Comparison of ENCODE assay signal across 32 cellular contexts in the genomic region with DNA sequence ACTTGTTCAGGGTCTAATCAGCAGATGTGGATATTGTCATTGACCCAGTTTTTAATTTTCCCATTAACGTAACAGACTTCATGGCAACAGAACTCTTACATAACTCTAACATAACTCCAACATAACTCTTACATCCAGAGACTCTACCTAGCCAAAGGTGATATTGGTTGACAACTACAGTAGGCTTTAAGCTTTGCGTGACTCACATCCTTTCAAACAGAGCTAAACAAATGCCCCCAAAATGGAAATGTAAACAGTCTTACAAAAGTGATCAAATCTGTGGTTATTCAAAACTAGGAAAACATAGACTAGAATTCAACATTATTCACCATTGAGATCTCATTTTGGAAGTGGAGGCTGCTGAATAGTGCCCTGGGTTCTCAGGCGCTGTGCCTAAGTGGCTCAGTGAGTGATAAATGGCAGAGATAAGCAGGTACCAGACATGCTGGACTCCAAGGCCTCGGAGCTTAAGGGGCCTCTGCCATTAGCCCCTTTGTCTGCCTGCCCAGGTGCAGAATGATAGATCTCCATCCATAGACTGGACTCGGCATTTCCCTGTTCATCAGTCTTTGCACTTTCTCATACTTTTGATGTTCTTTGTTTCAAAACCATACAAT. TPM values are rescaled to one million over a fixed set of nuclear protein-coding genes. Genes with fewer than 3 reads are reported as not detected.
DNase-seq lines count a peak whose midpoint lies in the region; ATAC-seq and TF ChIP-seq lines count a peak whose summit lies in the region.
"Had no signal": no experiment of that assay in that cellular context is flagged by ENCODE, and none has a peak within 500 bp of the region (broad histone marks: within the 10 kb centered on the region; RNA-seq: fewer than 3 reads in every experiment).

No MANE protein-coding gene starts in this region.

- H3K27me3 ChIP-seq in mammary epithelial cell (ENCODE audit: insufficient read depth, low read length) (no peaks in the 10 kb centered on the region), WERI-Rb-1 (ENCODE audit: insufficient read depth, low read depth, severe bottlenecking) (no peaks in the 10 kb centered on the region), gastrocnemius medialis (no peaks in the 10 kb centered on the region)
- H3K27me3 ChIP-seq: neural progenitor cell, sigmoid colon, stomach, tibial nerve had no signal

- ATAC-seq in natural killer cell (no peak), gastrocnemius medialis (no peak)
- no peak for ATAC-seq in stimulated activated naive CD8-positive, alpha-beta T cell treated with anti-CD3 and anti-CD28 coated beads, Interleukin-15, amount 100 ng/mL, for 72 hours
- ATAC-seq: activated CD8-positive, alpha-beta memory T cell treated with anti-CD3 and anti-CD28 coated beads, Interleukin-2, amount 10 ng/mL, durations not matched to agents 7 days and 5 days; GM12878; lower lobe of right lung; WTC11 had no signal

- intact Hi-C loops in mammary epithelial cell (cut with micrococcal nuclease) (no loop called here), MCF 10A (cut with micrococcal nuclease) (no loop called here), natural killer cell (cut with micrococcal nuclease) (no loop called here), gastrocnemius medialis (cut with DNase I; ENCODE audit: low total_unique reads) (loop anchor here (10.0 kb wide), 1 partner anchor 182 kb away; no protein-coding TSS in a partner anchor)

- H3K79me2 ChIP-seq in mammary epithelial cell (ENCODE audit: insufficient read depth, low read length), result no peaks in the 10 kb centered on the region

- CTCF ChIA-PET in mammary epithelial cell (lab: Charles Lee; ENCODE audit: low non-redundant PET), result no interaction called here
- CTCF ChIA-PET in MCF 10A (lab: Yijun Ruan, JAX), result interaction anchor here (0.7 kb wide), 1 partner anchor 381 kb away, joined by 4 read pairs; no protein-coding TSS in a partner anchor

- no peaks in the 10 kb centered on the region for H4K20me1 ChIP-seq in mammary epithelial cell (ENCODE audit: insufficient read depth, low read length)

- no peak for TF ChIP-seq POLR2A in gastrocnemius medialis (IDR thresholded peaks at IDR 0.05)

- dilution Hi-C loops in mammary epithelial cell (cut with HindIII; ENCODE audit: low sequenced_read_pairs), result no loop called here

- H3K4me2 ChIP-seq in mammary epithelial cell (ENCODE audit: insufficient read depth, low read depth, low read length), result no peak overlapping the region
- H3K4me2 ChIP-seq: neural progenitor cell had no signal

- H3K4me3 ChIP-seq in mammary epithelial cell (replicated peaks in 1 of 3; ENCODE audit: insufficient read depth in 1 of 3, low read depth in 2 of 3, low read length in 3 of 3) (no peak overlapping the region), WERI-Rb-1 (ENCODE audit: low read depth, low read length) (no peak overlapping the region), gastrocnemius medialis (no peak overlapping the region)
- H3K4me3 ChIP-seq: GM12878, lower lobe of right lung, mucosa of descending colon, neural progenitor cell, prostate gland, sigmoid colon, stomach, tibial nerve had no signal

- BruUV-seq in mammary epithelial cell (replicated peaks; lab: Mats Ljungman, UMichigan), result no TSS peak
- BruUV-seq in MCF 10A (replicated peaks; lab: Mats Ljungman, UMichigan), result no TSS peak

- peak; percentile 9 for DNase-seq in mammary epithelial cell
- DNase-seq in MCF 10A (ENCODE audit: unreplicated experiment), result no peak
- peak; percentile 52 for DNase-seq in NCI-H2196 treated with DMSO at 0.1 percent for 48 hours (lab: John Stamatoyannopoulos, UW; ENCODE audit: unreplicated experiment)
- peak; percentile 52 for DNase-seq in WERI-Rb-1
- DNase-seq in natural killer cell, result no peak
- DNase-seq in gastrocnemius medialis, result no peak
- no peak for DNase-seq in stimulated activated naive CD8-positive, alpha-beta T cell treated with anti-CD3 and anti-CD28 coated beads, Interleukin-15, amount 100 ng/mL, for 72 hours
- DNase-seq in HCEC 1CT, result no peak
- DNase-seq: activated CD4-positive, alpha-beta T cell treated with anti-CD3 and anti-CD28 coated beads, Interleukin-2, amount 50 U/mL, for 1 hour; activated CD8-positive, alpha-beta memory T cell treated with anti-CD3 and anti-CD28 coated beads, Interleukin-2, amount 10 ng/mL, durations not matched to agents 7 days and 5 days; activated naive CD4-positive, alpha-beta T cell treated with anti-CD3 and anti-CD28 coated beads, Interleukin-2, amount 10 ng/mL, durations not matched to agents 7 days and 5 days; AML-193; amygdala; CD8-positive, alpha-beta memory T cell; KG1; lower lobe of right lung; mucosa of descending colon; NCI-H187; NCI-H510A treated with DMSO at 0.1 percent for 48 hours; stimulated activated CD4-positive, alpha-beta T cell treated with anti-CD3 and anti-CD28 coated beads, Interleukin-15, amount 100 ng/mL, for 24 hours; stomach; T-helper 9 cell had no signal

- TF ChIP-seq CTCF in mammary epithelial cell (conservative IDR thresholded peaks at IDR 0.05 in 1 of 2, IDR thresholded peaks at IDR 0.05 in 1 of 2; ENCODE audit: extremely low read depth in 1 of 2, insufficient read depth in 1 of 2, low read depth in 1 of 2, low read length in 2 of 2) (no peak), MCF 10A (IDR thresholded peaks at IDR 0.05; ENCODE audit: unreplicated experiment) (no peak), WERI-Rb-1 (IDR thresholded peaks at IDR 0.05; ENCODE audit: low read depth, low read length) (no peak), natural killer cell (IDR thresholded peaks at IDR 0.05) (no peak), gastrocnemius medialis (IDR thresholded peaks at IDR 0.05 in 4 of 5, conservative IDR thresholded peaks at IDR 0.05 in 1 of 5) (no peak)

- H3K27ac ChIP-seq in mammary epithelial cell (ENCODE audit: insufficient read depth, low read depth, low read length), result no peak overlapping the region
- H3K27ac ChIP-seq in WERI-Rb-1, result no peak overlapping the region
- peak overlapping the region in 2 of 4 donors; percentile 7 to 95 for H3K27ac ChIP-seq in gastrocnemius medialis
- H3K27ac ChIP-seq: lower lobe of right lung, neural progenitor cell, prostate gland, sigmoid colon, stomach, tibial nerve had no signal

- POLR2A ChIA-PET in MCF 10A (lab: Yijun Ruan, JAX), result no interaction called here

- H3K27me3 Mint-ChIP-seq in MCF 10A (ENCODE audit: insufficient read depth, unreplicated experiment) (no peaks in the 10 kb centered on the region), natural killer cell (ENCODE audit: low read depth in 2 of 2) (peaks cover 0 to 7% of the 10 kb centered on the region in 2 donors)
- no peaks in the 10 kb centered on the region for H3K27me3 Mint-ChIP-seq in stimulated activated naive CD8-positive, alpha-beta T cell treated with anti-CD3 and anti-CD28 coated beads, Interleukin-15, amount 100 ng/mL, for 72 hours
- H3K27me3 Mint-ChIP-seq: activated naive CD4-positive, alpha-beta T cell treated with anti-CD3 and anti-CD28 coated beads, Interleukin-2, amount 10 ng/mL, durations not matched to agents 7 days and 5 days; dendritic cell treated with granulocyte-macrophage colony-stimulating factor and Interleukin-4, amounts not matched to agents 40 ng/mL and 50 ng/mL, for 4 days had no signal

- H3K9ac ChIP-seq in mammary epithelial cell (ENCODE audit: insufficient read depth, low read length), result no peak overlapping the region
- H3K9ac ChIP-seq: neural progenitor cell had no signal

- no peaks in the 10 kb centered on the region for H3K9me3 ChIP-seq in mammary epithelial cell (replicated peaks; ENCODE audit: insufficient read depth, low read length)
- H3K9me3 ChIP-seq in WERI-Rb-1 (ENCODE audit: severe bottlenecking), result no peaks in the 10 kb centered on the region
- no peaks in the 10 kb centered on the region for H3K9me3 ChIP-seq in gastrocnemius medialis
- H3K9me3 ChIP-seq: lower lobe of right lung, mucosa of descending colon, prostate gland, sigmoid colon, stomach, tibial nerve had no signal

- in situ Hi-C loops in mammary epithelial cell (cut with MboI; ENCODE audit: low sequenced_read_pairs in 2 of 2) (no loop called here), gastrocnemius medialis (cut with MboI; ENCODE audit: low sequenced_read_pairs in 4 of 4) (no loop called here)

- H2AFZ ChIP-seq in mammary epithelial cell (ENCODE audit: low read depth, low read length), result no peak overlapping the region
- H2AFZ ChIP-seq: neural progenitor cell had no signal

- 97% methylated on average over 5 of the region's 5 CpGs for WGBS in mammary epithelial cell (ENCODE audit: low coverage, missing lambda C conversion rate)

- no peak overlapping the region for H3K4me3 Mint-ChIP-seq in MCF 10A (ENCODE audit: unreplicated experiment)
- H3K4me3 Mint-ChIP-seq in natural killer cell, result no peak overlapping the region
- H3K4me3 Mint-ChIP-seq in stimulated activated naive CD8-positive, alpha-beta T cell treated with anti-CD3 and anti-CD28 coated beads, Interleukin-15, amount 100 ng/mL, for 72 hours, result no peak overlapping the region
- H3K4me3 Mint-ChIP-seq: activated CD8-positive, alpha-beta memory T cell treated with anti-CD3 and anti-CD28 coated beads, Interleukin-2, amount 10 ng/mL, durations not matched to agents 7 days and 5 days; activated naive CD4-positive, alpha-beta T cell treated with anti-CD3 and anti-CD28 coated beads, Interleukin-2, amount 10 ng/mL, durations not matched to agents 7 days and 5 days; activated T-helper 1 cell treated with anti-CD3 and anti-CD28 coated beads, Interleukin-12 subunit alpha, Interleukin-12 subunit beta, Interleukin-2, Interleukin-4 antibody, amounts not matched to agents 30 ng/mL and 10 ng/mL and 1 ng/mL, durations not matched to agents 14 hours and 24 hours and 36 hours; CD8-positive, alpha-beta memory T cell; dendritic cell treated with granulocyte-macrophage colony-stimulating factor and Interleukin-4, amounts not matched to agents 40 ng/mL and 50 ng/mL, for 4 days; neural progenitor cell; WTC11 had no signal

- no peaks in the 10 kb centered on the region for H3K4me1 ChIP-seq in mammary epithelial cell (ENCODE audit: insufficient read depth, low read length)
- H3K4me1 ChIP-seq in gastrocnemius medialis, result peaks cover 28 to 30% of the 10 kb centered on the region in 2 donors
- H3K4me1 ChIP-seq: lower lobe of right lung, prostate gland, sigmoid colon, tibial nerve had no signal

- H3K36me3 ChIP-seq in mammary epithelial cell (ENCODE audit: insufficient read depth, low read length) (no peaks in the 10 kb centered on the region), WERI-Rb-1 (peaks cover 5% of the 10 kb centered on the region), gastrocnemius medialis (peaks cover 0 to 59% of the 10 kb centered on the region in 2 donors)
- H3K36me3 ChIP-seq: neural progenitor cell, prostate gland had no signal

- H3K36me3 Mint-ChIP-seq in MCF 10A (ENCODE audit: insufficient read depth, unreplicated experiment), result peaks cover 97% of the 10 kb centered on the region
- no peaks in the 10 kb centered on the region for H3K36me3 Mint-ChIP-seq in natural killer cell
- H3K36me3 Mint-ChIP-seq: activated CD8-positive, alpha-beta memory T cell treated with anti-CD3 and anti-CD28 coated beads, Interleukin-2, amount 10 ng/mL, durations not matched to agents 7 days and 5 days; activated naive CD4-positive, alpha-beta T cell treated with anti-CD3 and anti-CD28 coated beads, Interleukin-2, amount 10 ng/mL, durations not matched to agents 7 days and 5 days; CD8-positive, alpha-beta memory T cell had no signal

- H3K4me1 Mint-ChIP-seq in MCF 10A (ENCODE audit: insufficient read depth, unreplicated experiment), result no peaks in the 10 kb centered on the region
- H3K4me1 Mint-ChIP-seq in natural killer cell, result no peaks in the 10 kb centered on the region
- no peaks in the 10 kb centered on the region for H3K4me1 Mint-ChIP-seq in stimulated activated naive CD8-positive, alpha-beta T cell treated with anti-CD3 and anti-CD28 coated beads, Interleukin-15, amount 100 ng/mL, for 72 hours
- H3K4me1 Mint-ChIP-seq: activated CD8-positive, alpha-beta memory T cell treated with anti-CD3 and anti-CD28 coated beads, Interleukin-2, amount 10 ng/mL, durations not matched to agents 7 days and 5 days; activated naive CD4-positive, alpha-beta T cell treated with anti-CD3 and anti-CD28 coated beads, Interleukin-2, amount 10 ng/mL, durations not matched to agents 7 days and 5 days; CD8-positive, alpha-beta memory T cell; WTC11 had no signal

- H3K27ac Mint-ChIP-seq in MCF 10A (ENCODE audit: low read depth, unreplicated experiment) (no peak overlapping the region), natural killer cell (no peak overlapping the region)
- H3K27ac Mint-ChIP-seq in stimulated activated naive CD8-positive, alpha-beta T cell treated with anti-CD3 and anti-CD28 coated beads, Interleukin-15, amount 100 ng/mL, for 72 hours, result no peak overlapping the region
- H3K27ac Mint-ChIP-seq: activated CD8-positive, alpha-beta memory T cell treated with anti-CD3 and anti-CD28 coated beads, Interleukin-2, amount 10 ng/mL, durations not matched to agents 7 days and 5 days; activated naive CD4-positive, alpha-beta T cell treated with anti-CD3 and anti-CD28 coated beads, Interleukin-2, amount 10 ng/mL, durations not matched to agents 7 days and 5 days; activated T-helper 1 cell treated with anti-CD3 and anti-CD28 coated beads, Interleukin-12 subunit alpha, Interleukin-12 subunit beta, Interleukin-2, Interleukin-4 antibody, amounts not matched to agents 30 ng/mL and 10 ng/mL and 1 ng/mL, durations not matched to agents 14 hours and 24 hours and 36 hours; CD8-positive, alpha-beta memory T cell; dendritic cell treated with granulocyte-macrophage colony-stimulating factor and Interleukin-4, amounts not matched to agents 40 ng/mL and 50 ng/mL, for 4 days; neural progenitor cell; WTC11 had no signal

- no peaks in the 10 kb centered on the region for H3K9me3 Mint-ChIP-seq in MCF 10A (ENCODE audit: unreplicated experiment)
- no peaks in the 10 kb centered on the region for H3K9me3 Mint-ChIP-seq in natural killer cell
- H3K9me3 Mint-ChIP-seq in stimulated activated naive CD8-positive, alpha-beta T cell treated with anti-CD3 and anti-CD28 coated beads, Interleukin-15, amount 100 ng/mL, for 72 hours, result no peaks in the 10 kb centered on the region
- H3K9me3 Mint-ChIP-seq: activated naive CD4-positive, alpha-beta T cell treated with anti-CD3 and anti-CD28 coated beads, Interleukin-2, amount 10 ng/mL, durations not matched to agents 7 days and 5 days; activated T-helper 1 cell treated with anti-CD3 and anti-CD28 coated beads, Interleukin-12 subunit alpha, Interleukin-12 subunit beta, Interleukin-2, Interleukin-4 antibody, amounts not matched to agents 30 ng/mL and 10 ng/mL and 1 ng/mL, durations not matched to agents 14 hours and 24 hours and 36 hours; CD8-positive, alpha-beta memory T cell; dendritic cell treated with granulocyte-macrophage colony-stimulating factor and Interleukin-4, amounts not matched to agents 40 ng/mL and 50 ng/mL, for 4 days; neural progenitor cell; WTC11 had no signal

RNA-seq across cellular contexts. Expression of a gene that starts 34.3 kb away (rescaled TPM):
- total RNA-seq in mammary epithelial cell (under 1 TPM in 1 of 2 donors, not detected in 1; 0.24 TPM), MCF 10A (2022) (0.16 TPM in 1 of 2 replicates, not detected in the other), natural killer cell (not detected), gastrocnemius medialis (under 1 TPM in 2 of 4 donors, not detected in 2; 0.46 to 0.55 TPM)
- 0.14 TPM for polyA plus RNA-seq in mammary epithelial cell
- not detected for polyA minus RNA-seq in mammary epithelial cell
- total RNA-seq: activated CD8-positive, alpha-beta memory T cell treated with anti-CD3 and anti-CD28 coated beads, Interleukin-2, amount 10 ng/mL, durations not matched to agents 7 days and 5 days; activated T-helper 1 cell treated with anti-CD3 and anti-CD28 coated beads, Interleukin-12 subunit alpha, Interleukin-12 subunit beta, Interleukin-2, Interleukin-4 antibody, amounts not matched to agents 30 ng/mL and 10 ng/mL and 1 ng/mL, durations not matched to agents 14 hours and 24 hours and 36 hours; CD8-positive, alpha-beta memory T cell; fibroblast of lung; GM12878; H4; stomach; WTC11 had no signal
- polyA plus RNA-seq: CD8-positive, alpha-beta memory T cell; fibroblast of lung had no signal

Comparison
In these comparisons a context has a peak if more than half of its experiments do, and no peak if none do; other contexts are left out.
1. DNase-seq: peak in mammary epithelial cell (single experiment), NCI-H2196 treated with DMSO at 0.1 percent for 48 hours (single experiment) and WERI-Rb-1 (single experiment); none in MCF 10A (single experiment), natural killer cell (single experiment), gastrocnemius medialis (0 of 2), stimulated activated naive CD8-positive, alpha-beta T cell treated with anti-CD3 and anti-CD28 coated beads, Interleukin-15, amount 100 ng/mL, for 72 hours (0 of 2) and HCEC 1CT (single experiment).